Comparison of ENCODE assay signal across 24 cellular contexts in genomic region chr1:235722858-235723257, GRCh38.
"Had no signal": no experiment of that assay in that cellular context is flagged by ENCODE, and none has a peak within 500 bp of the region (broad histone marks: within the 10 kb centered on the region; RNA-seq: fewer than 3 reads in every experiment).

No MANE protein-coding gene starts in this region.

- H3K9ac ChIP-seq: neural progenitor cell, parathyroid adenoma had no signal

- H3K36me3 ChIP-seq: neural progenitor cell, ovary, uterus had no signal

- H3K4me2 ChIP-seq: neural progenitor cell had no signal

- ATAC-seq: naive thymus-derived CD4-positive, alpha-beta T cell; natural killer cell; psoas muscle; right lobe of liver; stimulated activated effector memory CD8-positive, alpha-beta T cell treated with anti-CD3 and anti-CD28 coated beads, Interleukin-12 subunit alpha, Interleukin-12 subunit beta, amount 100 ng/mL, for 72 hours; stimulated activated naive B cell treated with anti-CD40 and anti-IgM and Interleukin-4, amounts not matched to agents 10 μg/mL and 1 μg/mL and 100 μg/mL, for 72 hours; upper lobe of right lung had no signal

- H3K79me2 ChIP-seq: parathyroid adenoma had no signal

- H3K4me1 ChIP-seq: parathyroid adenoma, psoas muscle, right lobe of liver, sigmoid colon, stomach, thyroid gland, tibial nerve, upper lobe of right lung, uterus had no signal

- H3K9me3 ChIP-seq: ovary, psoas muscle, right lobe of liver, sigmoid colon, stomach, thoracic aorta, thyroid gland, tibial nerve, upper lobe of right lung, uterus had no signal

- H2AFZ ChIP-seq: neural progenitor cell, parathyroid adenoma had no signal

- DNase-seq: naive thymus-derived CD4-positive, alpha-beta T cell; natural killer cell; occipital lobe; ovary; posterior cingulate gyrus; psoas muscle; right lobe of liver; sigmoid colon; small intestine; stimulated activated CD4-positive, alpha-beta T cell treated with anti-CD3 and anti-CD28 coated beads, Interleukin-15, amount 100 ng/mL, for 24 hours; stimulated activated CD4-positive, alpha-beta T cell treated with anti-CD3 and anti-CD28 coated beads, Interleukin-2, amount 100 ng/mL, for 24 hours; stimulated activated CD4-positive, alpha-beta T cell treated with anti-CD3 and anti-CD28 coated beads, Interleukin-2, amount 100 ng/mL, for 48 hours; stimulated activated CD4-positive, alpha-beta T cell treated with anti-CD3 and anti-CD28 coated beads, Interleukin-4, amount 100 ng/mL, for 24 hours; stimulated activated naive B cell treated with anti-CD40 and anti-IgM and Interleukin-4, amounts not matched to agents 10 μg/mL and 1 μg/mL and 100 μg/mL, for 72 hours; stimulated activated naive CD4-positive, alpha-beta T cell treated with Interleukin-2 at 50 U/mL for 16 hours; stomach; thyroid gland; upper lobe of right lung; uterus had no signal

- H3K27me3 ChIP-seq: neural progenitor cell, ovary, right lobe of liver, sigmoid colon, stomach, thyroid gland, tibial nerve, upper lobe of right lung, uterus had no signal

- H3K4me3 ChIP-seq: neural progenitor cell, ovary, psoas muscle, right lobe of liver, sigmoid colon, stomach, thoracic aorta, thyroid gland, tibial nerve, upper lobe of right lung, uterus had no signal

- H3K27ac ChIP-seq: neural progenitor cell, ovary, parathyroid adenoma, psoas muscle, right lobe of liver, sigmoid colon, stomach, thoracic aorta, thyroid gland, tibial nerve, upper lobe of right lung, uterus had no signal
